In genomic region chr10:102918817-102919236, GRCh38 we compare ENCODE assay signal across 3 cellular contexts.
TF ChIP-seq lines count a peak whose summit lies in the region.

No MANE protein-coding gene starts in this region.

TF ChIP-seq in A549, 52 proteins besides CTCF, POLR2A, EP300 and RAD21:
- TF ChIP-seq PHF8 (IDR thresholded peaks at IDR 0.05; ENCODE audit: borderline replicate concordance, low read depth) (0 out of 2 replicates have a peak, but pooled peaks have one; percentile 33), MAZ (IDR thresholded peaks at IDR 0.05; ENCODE audit: borderline replicate concordance, low read depth, low read length) (no peak), CBX8 (IDR thresholded peaks at IDR 0.05) (no peak), TFCP2L1 (CRISPR knock-in tag; IDR thresholded peaks at IDR 0.05) (no peak), MAX (IDR thresholded peaks at IDR 0.05) (no peak), CEBPB (IDR thresholded peaks at IDR 0.05) (no peak), POLR2AphosphoS2 (conservative IDR thresholded peaks at IDR 0.05; ENCODE audit: low read length) (no peak), HDAC2 (IDR thresholded peaks at IDR 0.05) (no peak)

TF ChIP-seq in GM12878, 131 proteins besides CTCF, POLR2A, EP300 and RAD21:
- no peak for TF ChIP-seq MLLT1 (IDR thresholded peaks at IDR 0.05)
- TF ChIP-seq IRF4 (IDR thresholded peaks at IDR 0.05; ENCODE audit: low read depth, low read length) = no peak
- no peak for TF ChIP-seq KLF5 (IDR thresholded peaks at IDR 0.05; ENCODE audit: partially characterized antibody)
- TF ChIP-seq NR2F1 (conservative IDR thresholded peaks at IDR 0.05) = 0 out of 2 replicates have a peak, but pooled peaks have one; percentile 46
- TF ChIP-seq EZH2 (IDR thresholded peaks at IDR 0.05; ENCODE audit: borderline replicate concordance, control insufficient read depth, low read depth, low read length) = no peak
- TF ChIP-seq IKZF1 (conservative IDR thresholded peaks at IDR 0.05) = peak; percentile 33; the same call in 1 of the 2 replicates
- 0 out of 2 replicates have a peak, but pooled peaks have one; percentile 5 for TF ChIP-seq PAX5 (IDR thresholded peaks at IDR 0.05; ENCODE audit: borderline replicate concordance, low read depth, low read length)
- TF ChIP-seq DPF2 (IDR thresholded peaks at IDR 0.05) = 0 out of 2 replicates have a peak, but pooled peaks have one; percentile 1

TF ChIP-seq in HepG2, 621 proteins besides CTCF, POLR2A, EP300 and RAD21:
- peak; percentile 16 for TF ChIP-seq AGO2 (optimal IDR thresholded peaks at IDR 0.05; ENCODE audit: low read depth, low read length)
- TF ChIP-seq ZNF441 (CRISPR knock-in tag; IDR thresholded peaks at IDR 0.05; ENCODE audit: borderline replicate concordance) = peak; percentile 46; the same call in 1 of the 2 replicates
- TF ChIP-seq ZNF446 (CRISPR knock-in tag; IDR thresholded peaks at IDR 0.05) = 0 out of 2 replicates have a peak, but pooled peaks have one; percentile 1
- TF ChIP-seq, protein P1, sequence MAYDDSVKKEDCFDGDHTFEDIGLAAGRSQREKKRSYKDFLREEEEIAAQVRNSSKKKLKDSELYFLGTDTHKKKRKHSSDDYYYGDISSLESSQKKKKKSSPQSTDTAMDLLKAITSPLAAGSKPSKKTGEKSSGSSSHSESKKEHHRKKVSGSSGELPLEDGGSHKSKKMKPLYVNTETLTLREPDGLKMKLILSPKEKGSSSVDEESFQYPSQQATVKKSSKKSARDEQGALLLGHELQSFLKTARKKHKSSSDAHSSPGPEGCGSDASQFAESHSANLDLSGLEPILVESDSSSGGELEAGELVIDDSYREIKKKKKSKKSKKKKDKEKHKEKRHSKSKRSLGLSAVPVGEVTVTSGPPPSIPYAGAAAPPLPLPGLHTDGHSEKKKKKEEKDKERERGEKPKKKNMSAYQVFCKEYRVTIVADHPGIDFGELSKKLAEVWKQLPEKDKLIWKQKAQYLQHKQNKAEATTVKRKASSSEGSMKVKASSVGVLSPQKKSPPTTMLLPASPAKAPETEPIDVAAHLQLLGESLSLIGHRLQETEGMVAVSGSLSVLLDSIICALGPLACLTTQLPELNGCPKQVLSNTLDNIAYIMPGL (CRISPR knock-in tag; IDR thresholded peaks at IDR 0.05; ENCODE audit: borderline replicate concordance in 1 of 2, low read depth in 1 of 2) = peak in 1 of 2 experiments; percentile 10; a peak in 1 of 4 replicates
- TF ChIP-seq KAT7 (CRISPR knock-in tag; IDR thresholded peaks at IDR 0.05; ENCODE audit: borderline replicate concordance) = peak; percentile 24; the same call in 1 of the 2 replicates
- no peak for TF ChIP-seq ZFP36 (IDR thresholded peaks at IDR 0.05; ENCODE audit: borderline replicate concordance, low read depth, low read length, partially characterized antibody)
- 0 out of 2 replicates have a peak, but pooled peaks have one; percentile 12 for TF ChIP-seq ZBTB3 (CRISPR knock-in tag; IDR thresholded peaks at IDR 0.05; ENCODE audit: borderline replicate concordance, low read depth)
- TF ChIP-seq, protein P2, sequence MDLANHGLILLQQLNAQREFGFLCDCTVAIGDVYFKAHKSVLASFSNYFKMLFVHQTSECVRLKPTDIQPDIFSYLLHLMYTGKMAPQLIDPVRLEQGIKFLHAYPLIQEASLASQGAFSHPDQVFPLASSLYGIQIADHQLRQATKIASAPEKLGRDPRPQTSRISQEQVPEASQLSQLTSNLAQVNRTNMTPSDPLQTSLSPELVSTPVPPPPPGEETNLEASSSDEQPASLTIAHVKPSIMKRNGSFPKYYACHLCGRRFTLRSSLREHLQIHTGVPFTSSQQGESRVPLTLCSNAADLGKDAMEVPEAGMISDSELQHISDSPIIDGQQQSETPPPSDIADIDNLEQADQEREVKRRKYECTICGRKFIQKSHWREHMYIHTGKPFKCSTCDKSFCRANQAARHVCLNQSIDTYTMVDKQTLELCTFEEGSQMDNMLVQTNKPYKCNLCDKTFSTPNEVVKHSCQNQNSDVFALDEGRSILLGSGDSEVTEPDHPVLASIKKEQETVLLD (CRISPR knock-in tag; IDR thresholded peaks at IDR 0.05; ENCODE audit: low read depth) = 0 out of 2 replicates have a peak, but pooled peaks have one; percentile 5
- peak; percentile 80; the same call in 1 of the 2 replicates for TF ChIP-seq ZFP82 (CRISPR knock-in tag; IDR thresholded peaks at IDR 0.05; ENCODE audit: borderline replicate concordance)
- TF ChIP-seq LCORL (IDR thresholded peaks at IDR 0.05) = no peak
- TF ChIP-seq LCORL (CRISPR knock-in tag; IDR thresholded peaks at IDR 0.05) = peak; percentile 0; the same call in 1 of the 2 replicates
- 0 out of 2 replicates have a peak, but pooled peaks have one; percentile 11 for TF ChIP-seq ARID2 (CRISPR knock-in tag; IDR thresholded peaks at IDR 0.05; ENCODE audit: borderline replicate concordance)
- peak; percentile 97 for TF ChIP-seq ZNF777 (CRISPR knock-in tag; IDR thresholded peaks at IDR 0.05)
- 0 out of 2 replicates have a peak, but pooled peaks have one; percentile 22 for TF ChIP-seq ZMAT3 (CRISPR knock-in tag; conservative IDR thresholded peaks at IDR 0.05)
- no peak for TF ChIP-seq ZNF652 (CRISPR knock-in tag; IDR thresholded peaks at IDR 0.05; ENCODE audit: borderline replicate concordance, low read depth)
- no peak for TF ChIP-seq ZNF326 (CRISPR knock-in tag; IDR thresholded peaks at IDR 0.05; ENCODE audit: borderline replicate concordance)
- TF ChIP-seq TSC22D2 (CRISPR knock-in tag; IDR thresholded peaks at IDR 0.05; ENCODE audit: borderline replicate concordance) = no peak
- peak; percentile 4; the same call in 1 of the 2 replicates for TF ChIP-seq HDAC1 (CRISPR knock-in tag; IDR thresholded peaks at IDR 0.05)
- TF ChIP-seq ZNF251 (CRISPR knock-in tag; IDR thresholded peaks at IDR 0.05) = no peak
- TF ChIP-seq ZNF34 (CRISPR knock-in tag; IDR thresholded peaks at IDR 0.05; ENCODE audit: borderline replicate concordance) = peak; percentile 65; the same call in 1 of the 2 replicates
- TF ChIP-seq SP5 (CRISPR knock-in tag; IDR thresholded peaks at IDR 0.05; ENCODE audit: borderline replicate concordance, low read depth) = no peak
- no peak for TF ChIP-seq REL (CRISPR knock-in tag; conservative IDR thresholded peaks at IDR 0.05)
- 0 out of 2 replicates have a peak, but pooled peaks have one; percentile 1 for TF ChIP-seq ZNF556 (CRISPR knock-in tag; IDR thresholded peaks at IDR 0.05; ENCODE audit: borderline replicate concordance)
- TF ChIP-seq REPIN1 (CRISPR knock-in tag; IDR thresholded peaks at IDR 0.05; ENCODE audit: borderline replicate concordance, low read depth) = peak; percentile 37; the same call in 1 of the 2 replicates
- TF ChIP-seq TMF1 (CRISPR knock-in tag; IDR thresholded peaks at IDR 0.05; ENCODE audit: low read depth) = no peak
- 0 out of 2 replicates have a peak, but pooled peaks have one; percentile 3 for TF ChIP-seq SMYD3 (CRISPR knock-in tag; IDR thresholded peaks at IDR 0.05)
- TF ChIP-seq KAT8 (CRISPR knock-in tag; IDR thresholded peaks at IDR 0.05) = no peak
- 0 out of 2 replicates have a peak, but pooled peaks have one; percentile 24 for TF ChIP-seq ZNF761 (CRISPR knock-in tag; conservative IDR thresholded peaks at IDR 0.05)
- 0 out of 2 replicates have a peak, but pooled peaks have one; percentile 44 for TF ChIP-seq ZSCAN5A (CRISPR knock-in tag; IDR thresholded peaks at IDR 0.05; ENCODE audit: borderline replicate concordance)
- peak; percentile 72 for TF ChIP-seq ASH2L (IDR thresholded peaks at IDR 0.05; ENCODE audit: insufficient read length, low read depth, low read length)
TF ChIP-seq in HepG2: peak in this region for 20.
